8 cellular contexts compared by ENCODE assay signal in the genomic region with DNA sequence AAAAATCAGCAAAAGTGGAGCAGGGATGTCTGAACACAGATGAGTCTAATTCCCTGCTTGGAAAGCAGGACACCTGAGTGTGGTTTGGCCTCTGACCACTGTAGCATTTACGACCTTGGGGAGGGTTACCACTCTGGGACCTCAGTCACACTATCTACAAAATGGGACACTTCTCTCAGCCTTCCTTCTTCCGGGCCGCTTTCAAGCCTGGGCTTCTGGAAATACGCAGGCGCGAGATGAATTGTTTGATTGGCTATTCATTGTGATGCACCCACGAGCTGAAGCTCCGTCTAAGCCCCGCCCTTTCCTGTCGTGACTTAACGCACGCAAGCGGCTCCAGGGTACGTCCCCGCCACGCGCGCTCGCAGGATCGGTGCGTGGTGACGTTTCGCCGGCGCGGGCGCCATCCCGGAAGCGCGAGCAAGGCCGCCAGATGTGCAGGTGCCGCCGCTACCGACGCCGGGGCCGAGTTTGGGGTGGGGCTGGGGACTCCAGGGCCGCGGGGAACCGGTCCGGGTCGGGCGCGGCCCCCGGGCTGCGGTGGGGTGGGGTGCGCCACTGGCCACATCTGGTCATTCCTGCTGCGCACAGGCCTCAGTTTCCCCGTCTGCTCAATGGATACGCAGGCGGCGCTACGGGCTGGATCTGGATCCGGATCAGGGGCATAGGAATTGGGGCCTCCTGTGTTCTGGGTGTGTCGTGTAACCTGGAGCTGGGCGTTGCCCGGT. TPM values are rescaled to one million over a fixed set of nuclear protein-coding genes. Genes with fewer than 3 reads are reported as not detected.
DNase-seq lines count a peak whose midpoint lies in the region; ATAC-seq, FAIRE-seq and TF ChIP-seq lines count a peak whose summit lies in the region.

A gene with protein sequence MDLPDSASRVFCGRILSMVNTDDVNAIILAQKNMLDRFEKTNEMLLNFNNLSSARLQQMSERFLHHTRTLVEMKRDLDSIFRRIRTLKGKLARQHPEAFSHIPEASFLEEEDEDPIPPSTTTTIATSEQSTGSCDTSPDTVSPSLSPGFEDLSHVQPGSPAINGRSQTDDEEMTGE (plus strand): TSS at position 397 of the 728 bp plus-strand sequence. CDS start 4,187 bp downstream, outside the sequence.

- no peaks in the 10 kb centered on the region for H3K9me3 ChIP-seq in WERI-Rb-1 (ENCODE audit: severe bottlenecking)
- H3K9me3 ChIP-seq in mammary epithelial cell (replicated peaks; ENCODE audit: insufficient read depth, low read length) = no peaks in the 10 kb centered on the region
- H3K9me3 ChIP-seq in small intestine (ENCODE audit: control insufficient read depth, low read depth) = no peaks in the 10 kb centered on the region

- H3K36me3 ChIP-seq in ACC112 (ENCODE audit: insufficient read depth, low read length) = no peaks in the 10 kb centered on the region
- H3K36me3 ChIP-seq in WERI-Rb-1 = peaks cover 10% of the 10 kb centered on the region
- no peaks in the 10 kb centered on the region for H3K36me3 ChIP-seq in mammary epithelial cell (ENCODE audit: insufficient read depth, low read length)
- H3K36me3 ChIP-seq in small intestine (ENCODE audit: control insufficient read depth in 2 of 2, insufficient read depth in 2 of 2, low read length in 2 of 2) = peaks cover 0 to 5% of the 10 kb centered on the region in 2 donors

- H3K27ac ChIP-seq in ACC112 (ENCODE audit: low read depth, low read length) = peak within 1 kb of the TSS; percentile 68
- H3K27ac ChIP-seq in WERI-Rb-1 = peak within 1 kb of the TSS; percentile 25
- H3K27ac ChIP-seq in mammary epithelial cell (ENCODE audit: insufficient read depth, low read depth, low read length) = peak within 1 kb of the TSS; percentile 73
- peak within 1 kb of the TSS; percentile 81 to 91 for H3K27ac ChIP-seq in small intestine (ENCODE audit: low read depth in 1 of 2, low read length in 1 of 2)

- BruUV-seq in mammary epithelial cell (replicated peaks; lab: Mats Ljungman, UMichigan) = no TSS peak

- FAIRE-seq in small intestine (lab: Jason Lieb, UNC) = peak; percentile 15

- CTCF ChIA-PET in mammary epithelial cell (lab: Charles Lee; ENCODE audit: low non-redundant PET) = interaction anchor here (1.0 kb wide), 1 partner anchor 37 kb away, joined by 3 read pairs; no protein-coding TSS in a partner anchor

- no peaks in the 10 kb centered on the region for H3K27me3 ChIP-seq in ACC112 (ENCODE audit: insufficient read depth, low read length)
- no peaks in the 10 kb centered on the region for H3K27me3 ChIP-seq in WERI-Rb-1 (ENCODE audit: insufficient read depth, low read depth, severe bottlenecking)
- H3K27me3 ChIP-seq in mammary epithelial cell (ENCODE audit: insufficient read depth, low read length) = no peaks in the 10 kb centered on the region
- no peaks in the 10 kb centered on the region for H3K27me3 ChIP-seq in small intestine (ENCODE audit: control insufficient read depth in 2 of 2, insufficient read depth in 2 of 2, low read length in 2 of 2)

- H3K4me3 ChIP-seq in ACC112 (ENCODE audit: low read depth, low read length) (peak within 1 kb of the TSS; percentile 97), WERI-Rb-1 (ENCODE audit: low read depth, low read length) (peak within 1 kb of the TSS; percentile 69), mammary epithelial cell (replicated peaks in 1 of 3; ENCODE audit: insufficient read depth in 1 of 3, low read depth in 2 of 3, low read length in 3 of 3) (peak within 1 kb of the TSS; percentile 69 to 83 (median 81)), small intestine (ENCODE audit: low read depth in 1 of 2, low read length in 2 of 2) (peak within 1 kb of the TSS; percentile 70 to 79)

- in situ Hi-C loops in mammary epithelial cell (cut with MboI; ENCODE audit: low sequenced_read_pairs in 2 of 2) = no loop called here

- H3K4me2 ChIP-seq in mammary epithelial cell (ENCODE audit: insufficient read depth, low read depth, low read length) = peak within 1 kb of the TSS; percentile 84

- H3K79me2 ChIP-seq in ACC112 (ENCODE audit: control insufficient read depth, insufficient read depth, low read length, unreplicated experiment) (peaks cover 31% of the 10 kb centered on the region), mammary epithelial cell (ENCODE audit: insufficient read depth, low read length) (peaks cover 37% of the 10 kb centered on the region)

- DNase-seq in NCI-H2227 (lab: John Stamatoyannopoulos, UW; ENCODE audit: unreplicated experiment) (peak; percentile 96), WERI-Rb-1 (peak; percentile 97), mammary epithelial cell (peak; percentile 94), iPS-NIHi11 (ENCODE audit: low spot score) (peak; percentile 95), small intestine (peak; percentile 100)

- dilution Hi-C loops in mammary epithelial cell (cut with HindIII; ENCODE audit: low sequenced_read_pairs) = no loop called here

- TF ChIP-seq CTCF in WERI-Rb-1 (IDR thresholded peaks at IDR 0.05; ENCODE audit: low read depth, low read length) (no peak), mammary epithelial cell (conservative IDR thresholded peaks at IDR 0.05 in 1 of 2, IDR thresholded peaks at IDR 0.05 in 1 of 2; ENCODE audit: extremely low read depth in 1 of 2, insufficient read depth in 1 of 2, low read depth in 1 of 2, low read length in 2 of 2) (no peak)

- peak within 1 kb of the TSS; percentile 73 for H2AFZ ChIP-seq in ACC112 (ENCODE audit: low read length, unreplicated experiment)
- peak within 1 kb of the TSS; percentile 71 for H2AFZ ChIP-seq in mammary epithelial cell (ENCODE audit: low read depth, low read length)

- no peaks in the 10 kb centered on the region for H4K20me1 ChIP-seq in mammary epithelial cell (ENCODE audit: insufficient read depth, low read length)

- 4% methylated on average over 11 of the region's 57 CpGs for WGBS in mammary epithelial cell (ENCODE audit: low coverage, missing lambda C conversion rate)
- WGBS in small intestine, 3 donors = 0 to 1% (median 0%) methylated on average over 53 to 57 of the region's 57 CpGs

- H3K4me1 ChIP-seq in ACC112 (ENCODE audit: control insufficient read depth, insufficient read depth, low read length, unreplicated experiment) (peaks cover 9% of the 10 kb centered on the region), mammary epithelial cell (ENCODE audit: insufficient read depth, low read length) (no peaks in the 10 kb centered on the region), small intestine (ENCODE audit: control insufficient read depth in 2 of 2, insufficient read depth in 1 of 2, low read depth in 1 of 2, low read length in 1 of 2) (peaks cover 3% of the 10 kb centered on the region in 2 donors)

- peak within 1 kb of the TSS; percentile 74 for H3K9ac ChIP-seq in mammary epithelial cell (ENCODE audit: insufficient read depth, low read length)

- ATAC-seq in GM18870 (IDR thresholded peaks at IDR 0.05; ENCODE audit: unreplicated experiment) (peak; percentile 85), HG03139 (IDR thresholded peaks at IDR 0.05; ENCODE audit: unreplicated experiment) (peak; percentile 80)

- intact Hi-C loops in mammary epithelial cell (cut with micrococcal nuclease) = loop anchor here (1.0 to 2.0 kb wide), 4 partner anchors 14 to 37 kb away; a partner anchor contains a TSS

RNA-seq across cellular contexts. Expression of the gene that starts here (rescaled TPM):
- total RNA-seq in mammary epithelial cell = 10 to 100 TPM; 83.9 to 98.2 TPM
- 159 TPM for polyA plus RNA-seq in mammary epithelial cell
- polyA minus RNA-seq in mammary epithelial cell = 97.3 TPM
- 10 to 100 TPM; 72.3 to 81.3 (median 78.1) TPM for polyA plus RNA-seq in small intestine

Comparison
In these comparisons a context has a peak if more than half of its experiments do, and no peak if none do; other contexts are left out.
1. Peak in every context shown above with its lines: DNase-seq, ATAC-seq, H3K4me3 ChIP-seq and H3K27ac ChIP-seq.
2. H3K27ac ChIP-seq: peak in every context shown above with its lines; median percentile 86 in small intestine; 73 in mammary epithelial cell; 68 in ACC112; 25 in WERI-Rb-1.